16 cellular contexts compared by ENCODE assay signal in genomic region chrX:13396887-13397286, GRCh38.
A peak's percentile ranks its signal among the peaks of the same experiment; 100 is the strongest.
DNase-seq lines count a peak whose midpoint lies in the region; FAIRE-seq and TF ChIP-seq lines count a peak whose summit lies in the region.
"Had no signal": no experiment of that assay in that cellular context is flagged by ENCODE, and none has a peak within 500 bp of the region (broad histone marks: within the 10 kb centered on the region; RNA-seq: fewer than 3 reads in every experiment).

No MANE protein-coding gene starts in this region.

- H2AFZ ChIP-seq in astrocyte (ENCODE audit: low read depth, low read length) (no peak overlapping the region), smooth muscle cell (ENCODE audit: low read depth) (no peak overlapping the region)

- H3K36me3 ChIP-seq in astrocyte (ENCODE audit: insufficient read depth, low read length), result no peaks in the 10 kb centered on the region
- no peaks in the 10 kb centered on the region for H3K36me3 ChIP-seq in smooth muscle cell (ENCODE audit: low read depth)
- H3K36me3 ChIP-seq: esophagus squamous epithelium, pancreas had no signal

- H3K4me3 Mint-ChIP-seq in HFFc6 (no peak overlapping the region), astrocyte (ENCODE audit: unreplicated experiment) (no peak overlapping the region)
- H3K4me3 Mint-ChIP-seq: T-helper 1 cell treated with Interleukin-12 subunit alpha and Interleukin-12 subunit beta and Interleukin-4 antibody, amounts not matched to agents 30 μg/mL and 1 μg/mL, for 36 hours had no signal

- H3K4me1 Mint-ChIP-seq in HFFc6 (ENCODE audit: low read depth) (peaks cover 42% of the 10 kb centered on the region), astrocyte (ENCODE audit: low read depth, unreplicated experiment) (peaks cover 31% of the 10 kb centered on the region)

- no peaks in the 10 kb centered on the region for H3K9me3 Mint-ChIP-seq in HFFc6
- H3K9me3 Mint-ChIP-seq in astrocyte (ENCODE audit: unreplicated experiment), result no peaks in the 10 kb centered on the region

- H3K27ac ChIP-seq in astrocyte (ENCODE audit: low read depth, low read length) (peak overlapping the region; percentile 86), smooth muscle cell (ENCODE audit: low read depth) (peak overlapping the region; percentile 77)
- H3K27ac ChIP-seq: esophagus squamous epithelium, pancreas had no signal

- TF ChIP-seq CTCF in HFFc6 (IDR thresholded peaks at IDR 0.05), result no peak
- no peak for TF ChIP-seq CTCF in astrocyte (IDR thresholded peaks at IDR 0.05; ENCODE audit: insufficient read depth, low read depth, low read length)
- no peak for TF ChIP-seq CTCF in smooth muscle cell (IDR thresholded peaks at IDR 0.05; ENCODE audit: borderline replicate concordance, insufficient read depth, poor library complexity, severe bottlenecking)

- H3K36me3 Mint-ChIP-seq in HFFc6 (ENCODE audit: low read depth) (peaks cover 10% of the 10 kb centered on the region; the same call in 1 of the 2 replicates), astrocyte (ENCODE audit: low read depth, unreplicated experiment) (no peaks in the 10 kb centered on the region)

- H3K4me2 ChIP-seq in astrocyte (ENCODE audit: low read length), result no peak overlapping the region
- H3K4me2 ChIP-seq in smooth muscle cell, result peak overlapping the region; percentile 32

- H3K4me1 ChIP-seq in astrocyte (ENCODE audit: insufficient read depth, low read length) (peaks cover 23% of the 10 kb centered on the region), smooth muscle cell (ENCODE audit: low read depth) (peaks cover 8% of the 10 kb centered on the region)
- H3K4me1 ChIP-seq: pancreas had no signal

- H3K4me3 ChIP-seq in astrocyte (ENCODE audit: insufficient read depth, low read depth, low read length), result no peak overlapping the region
- no peak overlapping the region for H3K4me3 ChIP-seq in smooth muscle cell
- H3K4me3 ChIP-seq: esophagus squamous epithelium, pancreas had no signal

- H3F3A ChIP-seq in smooth muscle cell (ENCODE audit: low read depth), result peaks cover 7% of the 10 kb centered on the region

- H4K20me1 ChIP-seq in astrocyte (ENCODE audit: insufficient read depth, low read length) (no peaks in the 10 kb centered on the region), smooth muscle cell (ENCODE audit: low read depth) (no peaks in the 10 kb centered on the region)

- H3K79me2 ChIP-seq in astrocyte (ENCODE audit: insufficient read depth, low read length) (no peaks in the 10 kb centered on the region), smooth muscle cell (ENCODE audit: low read depth) (no peaks in the 10 kb centered on the region)

- no peaks in the 10 kb centered on the region for H3K27me3 Mint-ChIP-seq in HFFc6 (ENCODE audit: insufficient read depth)
- no peaks in the 10 kb centered on the region for H3K27me3 Mint-ChIP-seq in astrocyte (ENCODE audit: low read depth, unreplicated experiment)

- H3K9ac ChIP-seq in astrocyte (ENCODE audit: low read length) (peak overlapping the region; percentile 64), smooth muscle cell (ENCODE audit: low read depth) (peak overlapping the region; percentile 8)

- DNase-seq in HFFc6 (peak; percentile 15), astrocyte (ENCODE audit: low read depth) (peak; percentile 68), fibroblast of the conjunctiva (ENCODE audit: low read depth) (peak; percentile 44), smooth muscle cell (lab: John Stamatoyannopoulos, UW; ENCODE audit: unreplicated experiment) (no peak), NCI-H128 (lab: John Stamatoyannopoulos, UW; ENCODE audit: unreplicated experiment) (no peak)
- no peak for DNase-seq in activated CD4-positive, alpha-beta T cell treated with anti-CD3 and anti-CD28 coated beads for 4 hours
- DNase-seq in central memory CD4-positive, alpha-beta T cell, result no peak
- DNase-seq: activated CD8-positive, alpha-beta memory T cell treated with anti-CD3 and anti-CD28 coated beads, Interleukin-2, amount 50 U/mL, for 48 hours; esophagus squamous epithelium; GF-D8; NCI-H187 treated with DMSO at 0.1 percent for 48 hours; NCI-H524 treated with DMSO at 0.1 percent for 48 hours; pancreas had no signal

- no peaks in the 10 kb centered on the region for H3K27me3 ChIP-seq in astrocyte (ENCODE audit: insufficient read depth, low read length)
- H3K27me3 ChIP-seq in smooth muscle cell (ENCODE audit: low read depth), result no peaks in the 10 kb centered on the region
- H3K27me3 ChIP-seq: esophagus squamous epithelium had no signal

- peak overlapping the region; percentile 74 for H3K27ac Mint-ChIP-seq in HFFc6
- H3K27ac Mint-ChIP-seq in astrocyte (ENCODE audit: unreplicated experiment), result peak overlapping the region; percentile 96
- H3K27ac Mint-ChIP-seq: T-helper 1 cell treated with Interleukin-12 subunit alpha and Interleukin-12 subunit beta and Interleukin-4 antibody, amounts not matched to agents 30 μg/mL and 1 μg/mL, for 36 hours had no signal

- FAIRE-seq in astrocyte (lab: Jason Lieb, UNC), result peak; percentile 99
- FAIRE-seq: GM18507, GM19239, pancreas had no signal

- H3K9me3 ChIP-seq in astrocyte (ENCODE audit: insufficient read depth, low read depth, low read length), result no peaks in the 10 kb centered on the region
- H3K9me3 ChIP-seq in smooth muscle cell (replicated peaks; ENCODE audit: low read depth), result no peaks in the 10 kb centered on the region
- H3K9me3 ChIP-seq: pancreas had no signal

Comparison
In these comparisons a context has a peak if more than half of its experiments do, and no peak if none do; other contexts are left out.
1. DNase-seq: peak in HFFc6 (single experiment), astrocyte (single experiment) and fibroblast of the conjunctiva (single experiment); none in smooth muscle cell (single experiment), activated CD4-positive, alpha-beta T cell treated with anti-CD3 and anti-CD28 coated beads for 4 hours (0 of 2), central memory CD4-positive, alpha-beta T cell (single experiment) and NCI-H128 (single experiment).